Comparison of ENCODE assay signal across 9 cellular contexts in genomic region chr20:17859616-17860232, GRCh38.
A peak's percentile ranks its signal among the peaks of the same experiment; 100 is the strongest.
DNase-seq lines count a peak whose midpoint lies in the region; ATAC-seq lines count a peak whose summit lies in the region.
"Had no signal": no experiment of that assay in that cellular context is flagged by ENCODE, and none has a peak within 500 bp of the region (broad histone marks: within the 10 kb centered on the region; RNA-seq: fewer than 3 reads in every experiment).

No MANE protein-coding gene starts in this region.

- H3K27me3 Mint-ChIP-seq in effector memory CD8-positive, alpha-beta T cell, result peaks cover 15 to 25% of the 10 kb centered on the region in 2 donors

- peak overlapping the region; percentile 52 to 56 for H3K27ac Mint-ChIP-seq in effector memory CD8-positive, alpha-beta T cell

- peaks cover 2% of the 10 kb centered on the region for H3K36me3 Mint-ChIP-seq in effector memory CD8-positive, alpha-beta T cell (ENCODE audit: insufficient read depth)

- no peaks in the 10 kb centered on the region for H3K9me3 Mint-ChIP-seq in effector memory CD8-positive, alpha-beta T cell

- peak overlapping the region; percentile 66 to 67 for H3K4me3 Mint-ChIP-seq in effector memory CD8-positive, alpha-beta T cell

- peak; percentile 93 for ATAC-seq in effector memory CD8-positive, alpha-beta T cell (replicated peaks)
- no peak for ATAC-seq in HG03439 (IDR thresholded peaks at IDR 0.05; ENCODE audit: unreplicated experiment)

- H3K4me1 Mint-ChIP-seq in effector memory CD8-positive, alpha-beta T cell (ENCODE audit: low read depth in 2 of 2), result peaks cover 20 to 33% of the 10 kb centered on the region in 2 donors

- peak; percentile 23 for DNase-seq in activated effector memory CD4-positive, alpha-beta T cell treated with Interleukin-2 at 50 U/mL for 16 hours
- no peak for DNase-seq in activated effector memory CD4-positive, alpha-beta T cell treated with anti-CD3 and anti-CD28 coated beads, Interleukin-2, amount 50 U/mL, for 16 hours
- peak; percentile 58 for DNase-seq in NCI-H2029 treated with DMSO at 0.1 percent for 48 hours (lab: John Stamatoyannopoulos, UW)
- peak; percentile 40 to 41 (median 40) for DNase-seq in effector memory CD8-positive, alpha-beta T cell
- peak; percentile 38 for DNase-seq in stimulated activated CD8-positive, alpha-beta memory T cell treated with anti-CD3 and anti-CD28 coated beads, Interleukin-4, amount 100 ng/mL, for 48 hours
- no peak for DNase-seq in HCEC 1CT
- no peak for DNase-seq in SKM-1 treated with dmso at 0.1 percent for 144 hours (lab: John Stamatoyannopoulos, UW; ENCODE audit: unreplicated experiment)
- DNase-seq: midbrain had no signal

Comparison
In these comparisons a context has a peak if more than half of its experiments do, and no peak if none do; other contexts are left out.
1. DNase-seq: peak in activated effector memory CD4-positive, alpha-beta T cell treated with Interleukin-2 at 50 U/mL for 16 hours (single experiment), NCI-H2029 treated with DMSO at 0.1 percent for 48 hours (single experiment), effector memory CD8-positive, alpha-beta T cell (3 of 3) and stimulated activated CD8-positive, alpha-beta memory T cell treated with anti-CD3 and anti-CD28 coated beads, Interleukin-4, amount 100 ng/mL, for 48 hours (single experiment); none in activated effector memory CD4-positive, alpha-beta T cell treated with anti-CD3 and anti-CD28 coated beads, Interleukin-2, amount 50 U/mL, for 16 hours (single experiment), HCEC 1CT (single experiment) and SKM-1 treated with dmso at 0.1 percent for 144 hours (single experiment).